ENCODE assay signal across 29 cellular contexts in the genomic region with DNA sequence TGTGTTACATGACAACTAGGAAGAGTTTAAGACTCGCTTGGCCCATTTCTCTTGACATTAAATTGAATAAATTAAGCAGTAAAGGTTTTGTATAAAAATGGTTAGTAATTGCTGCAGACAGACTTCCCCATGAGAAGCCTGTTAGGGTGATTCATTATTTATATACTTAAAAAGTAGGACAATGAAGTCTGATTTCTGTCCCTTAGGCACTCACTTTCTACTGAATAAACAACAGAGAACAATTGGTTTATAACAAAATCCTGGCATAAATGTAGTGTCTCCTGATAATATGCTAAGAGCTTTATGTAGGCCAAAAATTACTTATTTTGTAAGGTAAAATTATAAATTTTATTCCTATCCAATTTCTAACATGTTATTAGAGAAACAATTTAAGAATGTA.
"Had no signal": no experiment of that assay in that cellular context is flagged by ENCODE, and none has a peak within 500 bp of the region (broad histone marks: within the 10 kb centered on the region; RNA-seq: fewer than 3 reads in every experiment).

No MANE protein-coding gene starts in this region.

- H3K4me3 Mint-ChIP-seq: naive B cell; natural killer cell; nephron progenitor cell; neural progenitor cell; stimulated activated naive B cell treated with anti-CD40 and anti-IgM and Interleukin-4, amounts not matched to agents 10 μg/mL and 1 μg/mL and 100 μg/mL, for 72 hours; stimulated activated naive CD8-positive, alpha-beta T cell treated with anti-CD3 and anti-CD28 coated beads, Interleukin-15, Interleukin-2, amounts not matched to agents 100 ng/mL and 50 ng/mL, for 24 hours had no signal

- H3K9me3 ChIP-seq: lower lobe of right lung, neutrophil, psoas muscle, right atrium auricular region, right lobe of liver, suprapubic skin, thoracic aorta, tibial artery, upper lobe of right lung had no signal

- H3K9me3 Mint-ChIP-seq: nephron progenitor cell had no signal

- H3K4me3 ChIP-seq: hepatocyte, left lung, lower lobe of right lung, neural progenitor cell, psoas muscle, right atrium auricular region, right lobe of liver, smooth muscle cell, suprapubic skin, thoracic aorta, tibial artery, upper lobe of right lung had no signal

- H3K9ac ChIP-seq: neural progenitor cell, parathyroid adenoma had no signal

- H3K27me3 Mint-ChIP-seq: naive B cell; stimulated activated naive B cell treated with anti-CD40 and anti-IgM and Interleukin-4, amounts not matched to agents 10 μg/mL and 1 μg/mL and 100 μg/mL, for 72 hours; stimulated activated naive CD8-positive, alpha-beta T cell treated with anti-CD3 and anti-CD28 coated beads, Interleukin-15, Interleukin-2, amounts not matched to agents 100 ng/mL and 50 ng/mL, for 24 hours had no signal

- H3K4me1 Mint-ChIP-seq: naive B cell; natural killer cell; nephron progenitor cell; neural progenitor cell; stimulated activated naive B cell treated with anti-CD40 and anti-IgM and Interleukin-4, amounts not matched to agents 10 μg/mL and 1 μg/mL and 100 μg/mL, for 72 hours had no signal

- H3K27me3 ChIP-seq: hepatocyte, left lung, neural progenitor cell, neutrophil, right atrium auricular region, right lobe of liver, suprapubic skin, tibial artery, upper lobe of right lung had no signal

- ATAC-seq: left colon; left lung; lower lobe of right lung; natural killer cell; psoas muscle; right lobe of liver; stimulated activated naive B cell treated with anti-CD40 and anti-IgM and Interleukin-4, amounts not matched to agents 10 μg/mL and 1 μg/mL and 100 μg/mL, for 72 hours; upper lobe of right lung had no signal

- H3K4me1 ChIP-seq: left lung, lower lobe of right lung, neural progenitor cell, parathyroid adenoma, psoas muscle, right atrium auricular region, right lobe of liver, suprapubic skin, tibial artery, upper lobe of right lung had no signal

- H3K36me3 ChIP-seq: left lung, lower lobe of right lung, neural progenitor cell, neutrophil, right atrium auricular region, right lobe of liver, suprapubic skin, thoracic aorta, tibial artery, upper lobe of right lung had no signal

- H3K27ac ChIP-seq: hepatocyte, left lung, lower lobe of right lung, neural progenitor cell, neutrophil, parathyroid adenoma, psoas muscle, right atrium auricular region, right lobe of liver, suprapubic skin, thoracic aorta, tibial artery, upper lobe of right lung had no signal

- DNase-seq: kidney; left colon; lower lobe of right lung; mammary epithelial cell; mesenchymal stem cell; naive B cell; natural killer cell; nephron progenitor cell; occipital lobe; psoas muscle; right lobe of liver; stimulated activated CD4-positive, alpha-beta T cell treated with anti-CD3 and anti-CD28 coated beads, Interleukin-1b, Interleukin-23, amount 100 ng/mL, for 48 hours; stimulated activated CD4-positive, alpha-beta T cell treated with anti-CD3 and anti-CD28 coated beads, Interleukin-2, amount 100 ng/mL, for 48 hours; stimulated activated CD4-positive, alpha-beta T cell treated with anti-CD3 and anti-CD28 coated beads, Interleukin-4, amount 100 ng/mL, for 4 hours; stimulated activated CD8-positive, alpha-beta memory T cell treated with anti-CD3 and anti-CD28 coated beads, Interleukin-4, amount 100 ng/mL, for 48 hours; stimulated activated naive B cell treated with anti-CD40 and anti-IgM and Interleukin-4, amounts not matched to agents 10 μg/mL and 1 μg/mL and 100 μg/mL, for 72 hours; tibial artery; trophoblast cell; upper lobe of right lung had no signal

- H3K36me3 Mint-ChIP-seq: naive B cell; natural killer cell; neural progenitor cell; stimulated activated naive B cell treated with anti-CD40 and anti-IgM and Interleukin-4, amounts not matched to agents 10 μg/mL and 1 μg/mL and 100 μg/mL, for 72 hours had no signal

- H3K27ac Mint-ChIP-seq: naive B cell; natural killer cell; nephron progenitor cell; neural progenitor cell; stimulated activated naive B cell treated with anti-CD40 and anti-IgM and Interleukin-4, amounts not matched to agents 10 μg/mL and 1 μg/mL and 100 μg/mL, for 72 hours; stimulated activated naive CD8-positive, alpha-beta T cell treated with anti-CD3 and anti-CD28 coated beads, Interleukin-15, Interleukin-2, amounts not matched to agents 100 ng/mL and 50 ng/mL, for 24 hours had no signal
